In the genomic region with DNA sequence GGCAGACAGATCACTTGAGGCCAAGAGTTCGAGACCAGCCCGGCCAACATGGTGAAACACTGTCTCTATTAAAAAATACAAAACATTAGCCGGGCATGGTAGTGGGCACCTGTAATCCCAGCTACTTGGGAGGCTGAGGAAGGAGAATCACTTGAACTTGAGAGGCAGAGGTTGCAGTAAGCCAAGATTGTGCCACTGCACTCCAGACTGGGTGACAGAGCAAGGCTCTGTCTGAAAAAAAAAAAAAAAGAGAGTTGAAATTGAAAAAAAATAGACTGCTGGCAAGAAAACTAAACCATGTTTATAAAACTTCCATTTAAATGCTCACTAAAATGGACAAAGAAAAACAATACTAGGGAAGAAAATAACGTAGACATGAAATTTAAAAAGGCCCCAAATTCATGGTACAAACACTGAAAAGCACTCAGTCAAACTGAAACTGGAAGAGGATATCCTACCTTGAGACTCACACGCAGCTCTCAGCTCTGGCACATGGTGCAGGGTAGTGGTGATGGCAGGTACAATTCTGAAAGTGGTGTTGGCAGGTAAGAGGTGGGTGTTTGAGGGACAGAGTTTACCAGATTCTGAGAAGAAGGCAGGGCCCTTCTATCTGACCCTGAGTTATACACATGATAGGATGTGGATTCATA, we compare ENCODE assay signal across 12 cellular contexts. TPM values are rescaled to one million over a fixed set of nuclear protein-coding genes. Genes with fewer than 3 reads are reported as not detected.
DNase-seq lines count a peak whose midpoint lies in the region; ATAC-seq and TF ChIP-seq lines count a peak whose summit lies in the region.
"Had no signal": no experiment of that assay in that cellular context is flagged by ENCODE, and none has a peak within 500 bp of the region (broad histone marks: within the 10 kb centered on the region; RNA-seq: fewer than 3 reads in every experiment).

No MANE protein-coding gene starts in this region.

- no peak for TF ChIP-seq CTCF in OCI-LY7 (conservative IDR thresholded peaks at IDR 0.05; ENCODE audit: low read length)

- no peaks in the 10 kb centered on the region for H3K27me3 Mint-ChIP-seq in activated naive CD4-positive, alpha-beta T cell treated with anti-CD3 and anti-CD28 coated beads, Interleukin-2, amount 10 ng/mL, durations not matched to agents 7 days and 5 days

- no peaks in the 10 kb centered on the region for H3K9me2 ChIP-seq in OCI-LY7 (ENCODE audit: insufficient read depth, low read length)

- H3K4me3 ChIP-seq in OCI-LY7 (ENCODE audit: low read depth, low read length, poor library complexity, severe bottlenecking) = no peak overlapping the region

- H3K9me3 Mint-ChIP-seq in activated naive CD4-positive, alpha-beta T cell treated with anti-CD3 and anti-CD28 coated beads, Interleukin-2, amount 10 ng/mL, durations not matched to agents 7 days and 5 days = no peaks in the 10 kb centered on the region

- H4K20me1 ChIP-seq in OCI-LY7 (ENCODE audit: insufficient read depth, low read length) = no peaks in the 10 kb centered on the region

- no TSS peak for BruUV-seq in OCI-LY7 (replicated peaks; lab: Mats Ljungman, UMichigan)

- H3K4me3 Mint-ChIP-seq in activated naive CD4-positive, alpha-beta T cell treated with anti-CD3 and anti-CD28 coated beads, Interleukin-2, amount 10 ng/mL, durations not matched to agents 7 days and 5 days = peak overlapping the region; percentile 0

- H3K4me1 Mint-ChIP-seq in activated naive CD4-positive, alpha-beta T cell treated with anti-CD3 and anti-CD28 coated beads, Interleukin-2, amount 10 ng/mL, durations not matched to agents 7 days and 5 days = peaks cover 45% of the 10 kb centered on the region

- peak overlapping the region; percentile 86 for H3K27ac Mint-ChIP-seq in activated naive CD4-positive, alpha-beta T cell treated with anti-CD3 and anti-CD28 coated beads, Interleukin-2, amount 10 ng/mL, durations not matched to agents 7 days and 5 days

- no peaks in the 10 kb centered on the region for H3K79me2 ChIP-seq in OCI-LY7 (ENCODE audit: insufficient read depth, low read depth, low read length)

- POLR2A ChIA-PET in OCI-LY7 (lab: Charles Lee) = interaction anchor here (0.6 to 0.7 kb wide), 2 partner anchors 12 to 38 kb away, joined by 3 to 6 read pairs; no protein-coding TSS in a partner anchor

- ATAC-seq in GM18907 (IDR thresholded peaks at IDR 0.05; ENCODE audit: unreplicated experiment) (peak; percentile 74), HG03196 (IDR thresholded peaks at IDR 0.05; ENCODE audit: unreplicated experiment) (peak; percentile 66)

- peaks cover 41% of the 10 kb centered on the region for H3K36me3 ChIP-seq in OCI-LY7 (ENCODE audit: insufficient read depth, low read length)

- no peaks in the 10 kb centered on the region for H3K4me1 ChIP-seq in OCI-LY7 (ENCODE audit: insufficient read depth, low read length, poor library complexity, severe bottlenecking)

- no peak overlapping the region for H3K27ac ChIP-seq in OCI-LY7 (ENCODE audit: low read depth, low read length, poor library complexity, severe bottlenecking)

- peak; percentile 72 for DNase-seq in activated naive CD4-positive, alpha-beta T cell treated with anti-CD3 and anti-CD28 coated beads, Interleukin-2, amount 10 ng/mL, durations not matched to agents 7 days and 5 days
- DNase-seq in stimulated activated CD4-positive, alpha-beta T cell treated with anti-CD3 and anti-CD28 coated beads, Interleukin-4, amount 100 ng/mL, for 1 hour = peak; percentile 46
- no peak for DNase-seq in LoVo (ENCODE audit: low spot score)
- no peak for DNase-seq in mucosa of gallbladder (ENCODE audit: low spot score)
- no peak for DNase-seq in superior temporal gyrus (ENCODE audit: extremely low spot score)
- DNase-seq in OCI-LY7 (ENCODE audit: low spot score) = no peak
- DNase-seq: DND-41, mammary epithelial cell, SW 1271 had no signal

- CTCF ChIA-PET in activated naive CD4-positive, alpha-beta T cell treated with anti-CD3 and anti-CD28 coated beads, Interleukin-2, amount 10 ng/mL, durations not matched to agents 7 days and 5 days (lab: Charles Lee) = no interaction called here
- CTCF ChIA-PET in OCI-LY7 (lab: Charles Lee; ENCODE audit: unreplicated experiment) = no interaction called here

- peaks cover 39% of the 10 kb centered on the region for H3K36me3 Mint-ChIP-seq in activated naive CD4-positive, alpha-beta T cell treated with anti-CD3 and anti-CD28 coated beads, Interleukin-2, amount 10 ng/mL, durations not matched to agents 7 days and 5 days

- H2AFZ ChIP-seq in OCI-LY7 (ENCODE audit: low read length) = no peak overlapping the region

- intact Hi-C loops in OCI-LY7 (cut with micrococcal nuclease; ENCODE audit: unreplicated experiment) = no loop called here

- no peaks in the 10 kb centered on the region for H3K9me3 ChIP-seq in OCI-LY7 (ENCODE audit: low read length)

- H3K4me2 ChIP-seq in OCI-LY7 (ENCODE audit: low read length) = no peak overlapping the region

RNA-seq across cellular contexts. Expression of gene CNTROB, which starts 19.3 kb away (rescaled TPM):
- total RNA-seq in mucosa of gallbladder (32.1 TPM), OCI-LY7 (2022) (72.3 and 80.3 TPM in 2 replicates)
- total RNA-seq in OCI-LY7 (2014; rRNA removed; shearing (Covaris generic)) = 49.1 and 55.4 TPM in 2 replicates

RNA-seq across cellular contexts. Expression of gene TRAPPC1, which starts 19.5 kb away (rescaled TPM):
- total RNA-seq in mucosa of gallbladder = 147 TPM
- total RNA-seq in OCI-LY7 (2014; rRNA removed; shearing (Covaris generic)) = 40.2 and 41.0 TPM in 2 replicates
- 150 and 178 TPM in 2 replicates for total RNA-seq in OCI-LY7 (2022)

RNA-seq across cellular contexts. Expression of gene KCNAB3, which starts 21.6 kb away (rescaled TPM):
- 2.5 TPM for total RNA-seq in mucosa of gallbladder
- 4.3 and 5.6 TPM in 2 replicates for total RNA-seq in OCI-LY7 (2014; rRNA removed; shearing (Covaris generic))
- total RNA-seq in OCI-LY7 (2022) = 14.3 and 17.3 TPM in 2 replicates

RNA-seq across cellular contexts. Expression of gene RNF227, which starts 35.2 kb away (rescaled TPM):
- total RNA-seq in mucosa of gallbladder (3.5 TPM), OCI-LY7 (2022) (4.7 and 5.8 TPM in 2 replicates)
- total RNA-seq in OCI-LY7 (2014; rRNA removed; shearing (Covaris generic)) = 3.8 and 9.6 TPM in 2 replicates

RNA-seq across cellular contexts. Expression of gene GUCY2D, which starts 51.1 kb away (rescaled TPM):
- 0.63 TPM for total RNA-seq in mucosa of gallbladder
- not detected in 2 replicates for total RNA-seq in OCI-LY7 (2014; rRNA removed; shearing (Covaris generic))
- total RNA-seq in OCI-LY7 (2022) = not detected in 2 replicates
- total RNA-seq: fibroblast of lung had no signal

Comparison
In these comparisons a context has a peak if more than half of its experiments do, and no peak if none do; other contexts are left out.
1. DNase-seq: peak in activated naive CD4-positive, alpha-beta T cell treated with anti-CD3 and anti-CD28 coated beads, Interleukin-2, amount 10 ng/mL, durations not matched to agents 7 days and 5 days (single experiment) and stimulated activated CD4-positive, alpha-beta T cell treated with anti-CD3 and anti-CD28 coated beads, Interleukin-4, amount 100 ng/mL, for 1 hour (single experiment); none in LoVo (single experiment), mucosa of gallbladder (single experiment), superior temporal gyrus (single experiment) and OCI-LY7 (single experiment).